ENCODE assay signal across 1 cellular context in genomic region chr14:61640834-61641170, GRCh38.
TF ChIP-seq lines count a peak whose summit lies in the region.

No MANE protein-coding gene starts in this region.

TF ChIP-seq in GM23338, 12 proteins besides CTCF, POLR2A, EP300 and RAD21 (continued from another document):
- TF ChIP-seq ZNF462 (CRISPR knock-in tag; IDR thresholded peaks at IDR 0.05) (no peak), JUNB (IDR thresholded peaks at IDR 0.05; ENCODE audit: unreplicated experiment) (no peak), NANOG (IDR thresholded peaks at IDR 0.05; ENCODE audit: borderline replicate concordance) (no peak)
